In genomic region chr3:30496496-30496966, GRCh38 we compare ENCODE assay signal across 9 cellular contexts.
DNase-seq lines count a peak whose midpoint lies in the region; ATAC-seq and TF ChIP-seq lines count a peak whose summit lies in the region.
"Had no signal": no experiment of that assay in that cellular context is flagged by ENCODE, and none has a peak within 500 bp of the region (broad histone marks: within the 10 kb centered on the region; RNA-seq: fewer than 3 reads in every experiment).

No MANE protein-coding gene starts in this region.

- no peak overlapping the region for H3K9ac ChIP-seq in BLaER1

- peak; percentile 29 for DNase-seq in SW480 (ENCODE audit: low spot score)
- peak; percentile 80 to 86 for DNase-seq in foreskin keratinocyte
- DNase-seq in pons (ENCODE audit: low spot score) = peak; percentile 33
- no peak for DNase-seq in SHP77 treated with DMSO at 0.1 percent for 48 hours (lab: John Stamatoyannopoulos, UW)
- no peak for DNase-seq in COLO829 (ENCODE audit: low spot score)
- DNase-seq in NCI-H1694 (lab: John Stamatoyannopoulos, UW) = no peak

- no peaks in the 10 kb centered on the region for H3K9me3 ChIP-seq in BLaER1

- H3K36me3 ChIP-seq in BLaER1 = no peaks in the 10 kb centered on the region

- ATAC-seq in foreskin keratinocyte (peak; percentile 89), HG03175 (IDR thresholded peaks at IDR 0.05; ENCODE audit: unreplicated experiment) (no peak)
- ATAC-seq: activated T-helper 17 cell treated with anti-CD3 and anti-CD28 coated beads, Interleukin-2, amount 50 U/mL, for 72 hours had no signal

- H3K4me1 ChIP-seq in BLaER1 (peaks cover 15% of the 10 kb centered on the region; the same call in 1 of the 2 replicates), foreskin keratinocyte (peaks cover 22% of the 10 kb centered on the region)

- peak overlapping the region; percentile 10; the same call in 1 of the 2 replicates for H3K4me2 ChIP-seq in BLaER1

- no peak for TF ChIP-seq CTCF in foreskin keratinocyte (conservative IDR thresholded peaks at IDR 0.05)

- no peaks in the 10 kb centered on the region for H3K27me3 ChIP-seq in BLaER1
- H3K27me3 ChIP-seq in foreskin keratinocyte = no peaks in the 10 kb centered on the region

- H3K4me3 ChIP-seq in BLaER1 = no peak overlapping the region

- no peaks in the 10 kb centered on the region for H4K20me1 ChIP-seq in BLaER1

- H3K27ac ChIP-seq in BLaER1 (no peak overlapping the region), foreskin keratinocyte (peak overlapping the region; percentile 54)

Comparison
In these comparisons a context has a peak if more than half of its experiments do, and no peak if none do; other contexts are left out.
1. DNase-seq: peak in SW480 (single experiment), foreskin keratinocyte (2 of 2) and pons (single experiment); none in SHP77 treated with DMSO at 0.1 percent for 48 hours (single experiment), COLO829 (single experiment) and NCI-H1694 (single experiment).